In the genomic region with DNA sequence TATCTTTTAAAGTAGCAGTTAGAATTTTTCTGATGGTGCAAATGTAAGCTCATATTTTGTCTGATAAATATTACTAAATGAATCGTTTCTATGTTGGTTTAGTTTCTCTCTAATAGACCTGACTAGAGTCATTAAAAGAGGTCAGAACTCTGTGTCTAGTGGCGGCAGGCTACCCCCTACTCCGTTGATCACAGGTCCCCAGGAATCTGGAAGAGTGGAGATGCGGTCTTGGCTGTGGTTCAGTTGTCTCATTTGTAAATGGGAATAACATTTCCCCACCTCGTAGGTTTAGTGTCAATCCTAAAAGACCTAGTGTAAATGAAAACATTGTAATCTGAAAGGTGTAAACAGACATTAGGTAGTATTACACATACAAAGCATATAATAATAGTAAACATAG, we compare ENCODE assay signal across 1 cellular context.
TF ChIP-seq lines count a peak whose summit lies in the region.

No MANE protein-coding gene starts in this region.

TF ChIP-seq in GM23338, 12 proteins besides CTCF, POLR2A, EP300 and RAD21:
- TF ChIP-seq ZNF114 (CRISPR knock-in tag; IDR thresholded peaks at IDR 0.05), result no peak
- TF ChIP-seq ETS1 (IDR thresholded peaks at IDR 0.05), result no peak
- no peak for TF ChIP-seq NANOG (IDR thresholded peaks at IDR 0.05; ENCODE audit: borderline replicate concordance)
- TF ChIP-seq STAT1 (IDR thresholded peaks at IDR 0.05; ENCODE audit: unreplicated experiment), result no peak
- TF ChIP-seq EZH2phosphoT487 (IDR thresholded peaks at IDR 0.05; ENCODE audit: unreplicated experiment), result no peak
- TF ChIP-seq EZH2 (IDR thresholded peaks at IDR 0.05; ENCODE audit: low read depth, unreplicated experiment), result no peak
- no peak for TF ChIP-seq JUNB (IDR thresholded peaks at IDR 0.05; ENCODE audit: unreplicated experiment)
- TF ChIP-seq POLR2AphosphoS5 (IDR thresholded peaks at IDR 0.05; ENCODE audit: low read depth), result no peak
- no peak for TF ChIP-seq ZNF462 (CRISPR knock-in tag; IDR thresholded peaks at IDR 0.05)
- TF ChIP-seq, protein P1, sequence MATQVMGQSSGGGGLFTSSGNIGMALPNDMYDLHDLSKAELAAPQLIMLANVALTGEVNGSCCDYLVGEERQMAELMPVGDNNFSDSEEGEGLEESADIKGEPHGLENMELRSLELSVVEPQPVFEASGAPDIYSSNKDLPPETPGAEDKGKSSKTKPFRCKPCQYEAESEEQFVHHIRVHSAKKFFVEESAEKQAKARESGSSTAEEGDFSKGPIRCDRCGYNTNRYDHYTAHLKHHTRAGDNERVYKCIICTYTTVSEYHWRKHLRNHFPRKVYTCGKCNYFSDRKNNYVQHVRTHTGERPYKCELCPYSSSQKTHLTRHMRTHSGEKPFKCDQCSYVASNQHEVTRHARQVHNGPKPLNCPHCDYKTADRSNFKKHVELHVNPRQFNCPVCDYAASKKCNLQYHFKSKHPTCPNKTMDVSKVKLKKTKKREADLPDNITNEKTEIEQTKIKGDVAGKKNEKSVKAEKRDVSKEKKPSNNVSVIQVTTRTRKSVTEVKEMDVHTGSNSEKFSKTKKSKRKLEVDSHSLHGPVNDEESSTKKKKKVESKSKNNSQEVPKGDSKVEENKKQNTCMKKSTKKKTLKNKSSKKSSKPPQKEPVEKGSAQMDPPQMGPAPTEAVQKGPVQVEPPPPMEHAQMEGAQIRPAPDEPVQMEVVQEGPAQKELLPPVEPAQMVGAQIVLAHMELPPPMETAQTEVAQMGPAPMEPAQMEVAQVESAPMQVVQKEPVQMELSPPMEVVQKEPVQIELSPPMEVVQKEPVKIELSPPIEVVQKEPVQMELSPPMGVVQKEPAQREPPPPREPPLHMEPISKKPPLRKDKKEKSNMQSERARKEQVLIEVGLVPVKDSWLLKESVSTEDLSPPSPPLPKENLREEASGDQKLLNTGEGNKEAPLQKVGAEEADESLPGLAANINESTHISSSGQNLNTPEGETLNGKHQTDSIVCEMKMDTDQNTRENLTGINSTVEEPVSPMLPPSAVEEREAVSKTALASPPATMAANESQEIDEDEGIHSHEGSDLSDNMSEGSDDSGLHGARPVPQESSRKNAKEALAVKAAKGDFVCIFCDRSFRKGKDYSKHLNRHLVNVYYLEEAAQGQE (IDR thresholded peaks at IDR 0.05; ENCODE audit: unreplicated experiment), result no peak
- TF ChIP-seq ZNF331 (CRISPR knock-in tag; IDR thresholded peaks at IDR 0.05; ENCODE audit: low read depth), result no peak
